In genomic region chr15:65871886-65872285, GRCh38 we compare ENCODE assay signal across 7 cellular contexts. TPM values are rescaled to one million over a fixed set of nuclear protein-coding genes. Genes with fewer than 3 reads are reported as not detected.
DNase-seq lines count a peak whose midpoint lies in the region; ATAC-seq and TF ChIP-seq lines count a peak whose summit lies in the region.
"Not testable (repeated sequence)": the region's sequence is repeated elsewhere in the genome, so short reads cannot be mapped to it uniquely, and the experiment has no call there.

No MANE protein-coding gene starts in this region.

- 100% methylated on average over 1 of the region's 9 CpGs for WGBS in mammary epithelial cell (ENCODE audit: low coverage, missing lambda C conversion rate)
- WGBS in smooth muscle cell (ENCODE audit: low lambda C conversion rate) = 94% methylated on average over 9 of the region's 9 CpGs

- H3K9me3 ChIP-seq in DOHH2 (ENCODE audit: control insufficient read depth, insufficient read depth, low read length); RWPE2 (ENCODE audit: severe bottlenecking); mammary epithelial cell (replicated peaks; ENCODE audit: insufficient read depth, low read length); left ventricle myocardium inferior (replicated peaks); smooth muscle cell (replicated peaks; ENCODE audit: low read depth): not testable (repeated sequence)

- TF ChIP-seq CTCF in DOHH2 (IDR thresholded peaks at IDR 0.05; ENCODE audit: low read depth, low read length, poor library complexity, severe bottlenecking); KMS-11 (conservative IDR thresholded peaks at IDR 0.05; ENCODE audit: low read depth, low read length); RWPE2 (IDR thresholded peaks at IDR 0.05; ENCODE audit: poor library complexity, severe bottlenecking); mammary epithelial cell (conservative IDR thresholded peaks at IDR 0.05 in 1 of 2, IDR thresholded peaks at IDR 0.05 in 1 of 2; ENCODE audit: extremely low read depth in 1 of 2, insufficient read depth in 1 of 2, low read depth in 1 of 2, low read length in 2 of 2); left ventricle myocardium inferior (IDR thresholded peaks at IDR 0.05; ENCODE audit: borderline replicate concordance); nephron progenitor cell (IDR thresholded peaks at IDR 0.05); smooth muscle cell (IDR thresholded peaks at IDR 0.05; ENCODE audit: borderline replicate concordance, insufficient read depth, poor library complexity, severe bottlenecking): not testable (repeated sequence)

- H3K4me1 Mint-ChIP-seq in nephron progenitor cell = peaks cover 19% of the 10 kb centered on the region

- not testable (repeated sequence) for H2AFZ ChIP-seq in KMS-11 (ENCODE audit: low read depth); mammary epithelial cell (ENCODE audit: low read depth, low read length); smooth muscle cell (ENCODE audit: low read depth)

- peaks cover 40% of the 10 kb centered on the region for H3K36me3 ChIP-seq in DOHH2 (ENCODE audit: control insufficient read depth, low read length)
- H3K36me3 ChIP-seq in KMS-11 (ENCODE audit: insufficient read depth); mammary epithelial cell (ENCODE audit: insufficient read depth, low read length); smooth muscle cell (ENCODE audit: low read depth): not testable (repeated sequence)
- peaks cover 39% of the 10 kb centered on the region for H3K36me3 ChIP-seq in RWPE2 (ENCODE audit: low read depth)
- peaks cover 11% of the 10 kb centered on the region for H3K36me3 ChIP-seq in left ventricle myocardium inferior

- H4K20me1 ChIP-seq in DOHH2 (ENCODE audit: control insufficient read depth, insufficient read depth, low read depth, low read length); KMS-11 (ENCODE audit: insufficient read depth); mammary epithelial cell (ENCODE audit: insufficient read depth, low read length): not testable (repeated sequence)
- H4K20me1 ChIP-seq in smooth muscle cell (ENCODE audit: low read depth) = peaks cover 69% of the 10 kb centered on the region

- H3K27me3 Mint-ChIP-seq in nephron progenitor cell (ENCODE audit: low read depth, poor library complexity) = not testable (repeated sequence)

- H3K4me2 ChIP-seq in DOHH2 (ENCODE audit: low read length) (peak overlapping the region; percentile 74), KMS-11 (peak overlapping the region; percentile 96; the same call in 1 of the 2 replicates), mammary epithelial cell (ENCODE audit: insufficient read depth, low read depth, low read length) (peak overlapping the region; percentile 80), smooth muscle cell (peak overlapping the region; percentile 95)

- intact Hi-C loops in mammary epithelial cell (cut with micrococcal nuclease); left ventricle myocardium inferior (cut with micrococcal nuclease): not testable (repeated sequence)

- peaks cover 22% of the 10 kb centered on the region for H3K36me3 Mint-ChIP-seq in nephron progenitor cell (ENCODE audit: low read depth)

- in situ Hi-C loops in mammary epithelial cell (cut with MboI; ENCODE audit: low sequenced_read_pairs in 2 of 2) = not testable (repeated sequence)

- ATAC-seq in RWPE2 (ENCODE audit: low read depth) = not testable (repeated sequence)

- H3K27me3 ChIP-seq in DOHH2 (ENCODE audit: control insufficient read depth, low read length); KMS-11 (ENCODE audit: insufficient read depth, low read depth); RWPE2 (ENCODE audit: insufficient read depth, poor library complexity, severe bottlenecking); mammary epithelial cell (ENCODE audit: insufficient read depth, low read length); left ventricle myocardium inferior (ENCODE audit: low read depth); smooth muscle cell (ENCODE audit: low read depth): not testable (repeated sequence)

- dilution Hi-C loops in mammary epithelial cell (cut with HindIII; ENCODE audit: low sequenced_read_pairs) = not testable (repeated sequence)

- H3K27ac ChIP-seq in DOHH2 (ENCODE audit: low read depth, low read length); KMS-11; mammary epithelial cell (ENCODE audit: insufficient read depth, low read depth, low read length): not testable (repeated sequence)
- peak overlapping the region; percentile 80 for H3K27ac ChIP-seq in RWPE2 (ENCODE audit: poor library complexity, severe bottlenecking)
- H3K27ac ChIP-seq in left ventricle myocardium inferior (replicated peaks) = peak overlapping the region; percentile 98
- peak overlapping the region; percentile 74 for H3K27ac ChIP-seq in smooth muscle cell (ENCODE audit: low read depth)

- H3K4me3 Mint-ChIP-seq in nephron progenitor cell = peak overlapping the region; percentile 99

- not testable (repeated sequence) for H3K9ac ChIP-seq in KMS-11; mammary epithelial cell (ENCODE audit: insufficient read depth, low read length); smooth muscle cell (ENCODE audit: low read depth)

- not testable (repeated sequence) for H3K9me2 ChIP-seq in DOHH2 (replicated peaks; ENCODE audit: control insufficient read depth, low read length)

- CTCF ChIA-PET in mammary epithelial cell (lab: Charles Lee; ENCODE audit: low non-redundant PET) = interaction anchor here (0.6 kb wide), 1 partner anchor 37 kb away, joined by 3 read pairs; no protein-coding TSS in a partner anchor

- H3K79me2 ChIP-seq in DOHH2 (ENCODE audit: control insufficient read depth, low read length) (peaks cover 75% of the 10 kb centered on the region), KMS-11 (ENCODE audit: insufficient read depth, low read depth) (peaks cover 71% of the 10 kb centered on the region), mammary epithelial cell (ENCODE audit: insufficient read depth, low read length) (peaks cover 75% of the 10 kb centered on the region), smooth muscle cell (ENCODE audit: low read depth) (peaks cover 75% of the 10 kb centered on the region)

- BruUV-seq in mammary epithelial cell (replicated peaks; lab: Mats Ljungman, UMichigan) = not testable (repeated sequence)

- not testable (repeated sequence) for H3K27ac Mint-ChIP-seq in nephron progenitor cell

- H3K4me3 ChIP-seq in DOHH2 (ENCODE audit: low read length); KMS-11 (IDR thresholded peaks at IDR 0.05; ENCODE audit: insufficient read depth, low read depth, low read length); RWPE2 (ENCODE audit: severe bottlenecking); mammary epithelial cell (replicated peaks in 1 of 3; ENCODE audit: insufficient read depth in 1 of 3, low read depth in 2 of 3, low read length in 3 of 3): not testable (repeated sequence)
- H3K4me3 ChIP-seq in left ventricle myocardium inferior (peak overlapping the region; percentile 96), smooth muscle cell (peak overlapping the region; percentile 88)

- H3K4me1 ChIP-seq in DOHH2 (ENCODE audit: control insufficient read depth, low read length) (peaks cover 25% of the 10 kb centered on the region), KMS-11 (ENCODE audit: low read depth, poor library complexity, severe bottlenecking) (peaks cover 11% of the 10 kb centered on the region), RWPE2 (ENCODE audit: insufficient read depth, poor library complexity, severe bottlenecking) (peaks cover 18% of the 10 kb centered on the region), mammary epithelial cell (ENCODE audit: insufficient read depth, low read length) (peaks cover 12% of the 10 kb centered on the region), left ventricle myocardium inferior (peaks cover 74% of the 10 kb centered on the region), smooth muscle cell (ENCODE audit: low read depth) (peaks cover 12% of the 10 kb centered on the region)

- H3F3A ChIP-seq in DOHH2 (ENCODE audit: control insufficient read depth, insufficient read depth); smooth muscle cell (ENCODE audit: low read depth): not testable (repeated sequence)

- not testable (repeated sequence) for DNase-seq in RWPE2 (ENCODE audit: low spot score); mammary epithelial cell; left ventricle myocardium inferior; nephron progenitor cell; smooth muscle cell (lab: John Stamatoyannopoulos, UW; ENCODE audit: unreplicated experiment)

- H3K9me3 Mint-ChIP-seq in nephron progenitor cell = not testable (repeated sequence)

RNA-seq across cellular contexts. Expression of gene RAB11A, which starts 2.6 kb away (rescaled TPM):
- total RNA-seq in mammary epithelial cell (100 to 1,000 TPM; 215 to 220 TPM), left ventricle myocardium inferior (146 TPM), smooth muscle cell (293 and 300 TPM in 2 replicates)
- polyA plus RNA-seq in mammary epithelial cell (498 TPM), smooth muscle cell (206 and 230 TPM in 2 replicates)
- polyA minus RNA-seq in mammary epithelial cell = 220 TPM
